8 cellular contexts compared by ENCODE assay signal in the genomic region with DNA sequence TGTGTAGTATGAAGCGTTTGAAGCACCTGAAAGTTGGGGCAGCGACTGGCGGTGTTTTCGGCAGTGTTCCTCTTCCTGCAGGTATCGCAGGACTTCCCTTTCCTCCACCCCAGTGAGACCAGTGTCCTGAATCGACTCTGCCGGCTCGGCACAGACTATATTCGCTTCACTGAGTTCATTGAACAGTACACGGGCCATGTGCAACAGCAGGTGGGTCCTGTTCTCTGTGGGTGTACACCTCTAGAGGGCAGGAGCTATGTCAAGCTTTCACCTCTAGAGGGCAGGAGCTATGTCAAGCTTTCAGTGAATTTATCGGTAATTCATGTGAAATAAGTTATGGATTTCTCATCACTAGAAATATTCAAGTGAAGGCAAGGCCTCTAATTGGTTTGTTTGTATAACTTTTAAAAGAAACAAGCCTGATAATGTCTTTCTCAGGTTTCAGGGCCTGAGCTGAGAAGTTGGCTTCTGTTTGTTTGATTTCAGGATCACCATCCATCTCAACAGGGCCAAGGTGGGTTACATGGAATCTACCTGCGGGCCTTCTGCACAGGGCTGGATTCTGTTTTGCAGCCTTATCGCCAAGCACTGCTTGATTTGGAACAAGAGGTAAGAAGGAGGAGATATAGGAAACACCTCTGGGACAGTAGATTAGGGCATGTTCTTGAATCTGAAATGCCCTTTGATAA. TPM values are rescaled to one million over a fixed set of nuclear protein-coding genes. Genes with fewer than 3 reads are reported as not detected.
DNase-seq lines count a peak whose midpoint lies in the region; ATAC-seq, FAIRE-seq and TF ChIP-seq lines count a peak whose summit lies in the region.

No MANE protein-coding gene starts in this region.

- H3K4me3 ChIP-seq in body of pancreas (no peak overlapping the region), lower lobe of right lung (no peak overlapping the region), upper lobe of right lung (no peak overlapping the region)

- H3K9me3 ChIP-seq in body of pancreas (no peaks in the 10 kb centered on the region), lower lobe of right lung (no peaks in the 10 kb centered on the region), upper lobe of right lung (no peaks in the 10 kb centered on the region)

- peaks cover 11% of the 10 kb centered on the region for H3K4me1 ChIP-seq in body of pancreas
- H3K4me1 ChIP-seq in lower lobe of right lung, result peaks cover 13% of the 10 kb centered on the region
- peaks cover 6% of the 10 kb centered on the region for H3K4me1 ChIP-seq in upper lobe of right lung

- peak; percentile 91 for TF ChIP-seq CTCF in C4-2B (conservative IDR thresholded peaks at IDR 0.05)
- peak; percentile 17 to 55 (median 44) for TF ChIP-seq CTCF in body of pancreas (IDR thresholded peaks at IDR 0.05)
- TF ChIP-seq CTCF in lower lobe of right lung (IDR thresholded peaks at IDR 0.05), result peak; percentile 66
- TF ChIP-seq CTCF in upper lobe of right lung (IDR thresholded peaks at IDR 0.05), result peak; percentile 69

- peak; percentile 97 for FAIRE-seq in GM19239 (lab: Jason Lieb, UNC)

- DNase-seq in GM19239 (ENCODE audit: insufficient read length, low spot score), result peak; percentile 25
- peak; percentile 27 for DNase-seq in RPMI8226
- peak; percentile 13 to 37 (median 22) for DNase-seq in body of pancreas
- DNase-seq in lower lobe of right lung, result no peak
- no peak for DNase-seq in upper lobe of right lung
- no peak for DNase-seq in occipital lobe (lab: John Stamatoyannopoulos, UW)

- no peak for TF ChIP-seq POLR2A in body of pancreas (IDR thresholded peaks at IDR 0.05)

- 79% methylated on average over 12 to 13 of the region's 13 CpGs for WGBS in body of pancreas, 2 donors

- no peak overlapping the region for H3K27ac ChIP-seq in C4-2B
- H3K27ac ChIP-seq in body of pancreas, result no peak overlapping the region
- no peak overlapping the region for H3K27ac ChIP-seq in lower lobe of right lung
- no peak overlapping the region for H3K27ac ChIP-seq in upper lobe of right lung

- no peak for ATAC-seq in body of pancreas
- peak in 1 of 2 donors; percentile 55 for ATAC-seq in lower lobe of right lung
- ATAC-seq in upper lobe of right lung, result peak; percentile 67
- no peak for ATAC-seq in HG02759 (IDR thresholded peaks at IDR 0.05; ENCODE audit: unreplicated experiment)

- intact Hi-C loops in body of pancreas (cut with DNase I) (no loop called here), lower lobe of right lung (cut with DNase I) (no loop called here), upper lobe of right lung (cut with DNase I) (no loop called here)

- H3K27me3 ChIP-seq in body of pancreas (no peaks in the 10 kb centered on the region), lower lobe of right lung (ENCODE audit: low read depth) (no peaks in the 10 kb centered on the region), upper lobe of right lung (no peaks in the 10 kb centered on the region)

- H3K36me3 ChIP-seq in body of pancreas (replicated peaks in 1 of 2; ENCODE audit: insufficient read depth in 1 of 2, low read depth in 2 of 2) (peaks cover 0 to 5% of the 10 kb centered on the region in 2 donors), lower lobe of right lung (peaks cover 45% of the 10 kb centered on the region), upper lobe of right lung (peaks cover 27% of the 10 kb centered on the region)

RNA-seq across cellular contexts. Expression of a gene that starts 5.3 kb away (rescaled TPM):
- total RNA-seq in body of pancreas, result 10 to 100 TPM; 12.2 to 22.1 TPM
- 21.6 TPM for total RNA-seq in lower lobe of right lung
- 21.3 TPM for total RNA-seq in upper lobe of right lung
- total RNA-seq in occipital lobe, result 21.4 TPM

RNA-seq across cellular contexts. Expression of a gene that starts 5.3 kb away (rescaled TPM):
- total RNA-seq in body of pancreas, result 10 to 100 TPM; 11.2 to 13.2 TPM
- total RNA-seq in lower lobe of right lung, result 24.3 TPM
- total RNA-seq in upper lobe of right lung, result 18.3 TPM
- total RNA-seq in occipital lobe, result 37.1 TPM

RNA-seq across cellular contexts. Expression of a gene that starts 45.8 kb away (rescaled TPM):
- total RNA-seq in body of pancreas (1 to 10 TPM; 1.3 to 3.4 TPM), lower lobe of right lung (6.9 TPM), upper lobe of right lung (8.1 TPM), occipital lobe (18.9 TPM)

Comparison
In these comparisons a context has a peak if more than half of its experiments do, and no peak if none do; other contexts are left out.
1. DNase-seq: peak in GM19239 (single experiment), RPMI8226 (single experiment) and body of pancreas (4 of 4); none in lower lobe of right lung (single experiment), upper lobe of right lung (single experiment) and occipital lobe (single experiment).
2. Peak in every context shown above with its lines, with median percentiles within 50 percentile points of each other: CTCF ChIP-seq.